Comparison of ENCODE assay signal across 10 cellular contexts in the genomic region with DNA sequence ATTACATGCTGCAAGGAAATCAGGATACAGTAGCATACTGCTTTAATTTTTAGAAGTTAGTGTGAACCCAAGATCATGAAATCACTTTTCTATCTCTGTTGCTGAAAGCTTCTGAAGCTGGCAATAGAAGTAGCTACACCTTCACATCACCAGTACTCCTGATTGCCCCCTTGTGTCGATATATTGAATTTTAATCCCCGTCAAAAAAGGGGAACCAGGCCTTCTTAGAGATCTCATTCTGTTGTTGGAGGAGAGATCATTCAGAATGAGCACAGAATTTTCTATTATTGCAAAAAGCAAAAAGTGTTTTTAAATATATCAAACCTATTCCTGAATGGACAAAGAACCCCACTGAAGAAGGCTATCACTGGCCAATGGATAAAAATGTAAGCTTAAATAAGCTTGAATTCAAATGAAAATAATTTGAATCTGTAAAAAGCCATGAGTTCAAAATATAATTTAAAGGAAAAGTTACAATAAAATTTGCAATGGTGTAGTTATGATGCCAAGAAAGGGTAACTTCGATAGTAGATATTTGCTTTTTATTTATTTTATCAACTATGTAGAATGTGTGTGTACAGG. TPM values are rescaled to one million over a fixed set of nuclear protein-coding genes. Genes with fewer than 3 reads are reported as not detected.
A peak's percentile ranks its signal among the peaks of the same experiment; 100 is the strongest.
DNase-seq lines count a peak whose midpoint lies in the region; ATAC-seq and TF ChIP-seq lines count a peak whose summit lies in the region.
"Had no signal": no experiment of that assay in that cellular context is flagged by ENCODE, and none has a peak within 500 bp of the region (broad histone marks: within the 10 kb centered on the region; RNA-seq: fewer than 3 reads in every experiment).

No MANE protein-coding gene starts in this region.

- H3K36me3 Mint-ChIP-seq in progenitor cell of endocrine pancreas (ENCODE audit: insufficient read depth) = no peaks in the 10 kb centered on the region
- no peaks in the 10 kb centered on the region for H3K36me3 Mint-ChIP-seq in activated naive CD8-positive, alpha-beta T cell treated with anti-CD3 and anti-CD28 coated beads for 36 hours

- no peaks in the 10 kb centered on the region for H3K27me3 Mint-ChIP-seq in progenitor cell of endocrine pancreas
- H3K27me3 Mint-ChIP-seq in activated naive CD8-positive, alpha-beta T cell treated with anti-CD3 and anti-CD28 coated beads for 36 hours = no peaks in the 10 kb centered on the region

- peak; percentile 18 for DNase-seq in AG20443 (ENCODE audit: low spot score)
- DNase-seq in NCI-H2171 treated with DMSO at 0.1 percent for 48 hours (lab: John Stamatoyannopoulos, UW) = peak; percentile 43
- peak; percentile 10 to 11 for DNase-seq in cardiac fibroblast (ENCODE audit: low read depth in 2 of 2)
- no peak for DNase-seq in progenitor cell of endocrine pancreas (ENCODE audit: low spot score, unreplicated experiment)
- DNase-seq in activated naive CD8-positive, alpha-beta T cell treated with anti-CD3 and anti-CD28 coated beads for 36 hours = no peak
- no peak for DNase-seq in T-helper 9 cell

- H3K27ac Mint-ChIP-seq in progenitor cell of endocrine pancreas = no peak overlapping the region
- no peak overlapping the region for H3K27ac Mint-ChIP-seq in activated naive CD8-positive, alpha-beta T cell treated with anti-CD3 and anti-CD28 coated beads for 36 hours

- TF ChIP-seq CTCF in cardiac fibroblast (IDR thresholded peaks at IDR 0.05; ENCODE audit: low read depth, low read length) = peak; percentile 26
- TF ChIP-seq CTCF in progenitor cell of endocrine pancreas (IDR thresholded peaks at IDR 0.05; ENCODE audit: unreplicated experiment) = peak; percentile 64

- H3K4me3 ChIP-seq in cardiac fibroblast (replicated peaks in 1 of 2; ENCODE audit: low read depth in 2 of 2, low read length in 2 of 2) = no peak overlapping the region
- H3K4me3 ChIP-seq: thoracic aorta had no signal

- H3K4me3 Mint-ChIP-seq in progenitor cell of endocrine pancreas (ENCODE audit: low read depth) = no peak overlapping the region
- H3K4me3 Mint-ChIP-seq in activated naive CD8-positive, alpha-beta T cell treated with anti-CD3 and anti-CD28 coated beads for 36 hours = no peak overlapping the region

- no peaks in the 10 kb centered on the region for H3K9me3 Mint-ChIP-seq in progenitor cell of endocrine pancreas (ENCODE audit: low read depth)
- no peaks in the 10 kb centered on the region for H3K9me3 Mint-ChIP-seq in activated naive CD8-positive, alpha-beta T cell treated with anti-CD3 and anti-CD28 coated beads for 36 hours

- peaks cover 4% of the 10 kb centered on the region for H3K4me1 Mint-ChIP-seq in progenitor cell of endocrine pancreas (ENCODE audit: low read depth)
- no peaks in the 10 kb centered on the region for H3K4me1 Mint-ChIP-seq in activated naive CD8-positive, alpha-beta T cell treated with anti-CD3 and anti-CD28 coated beads for 36 hours

- ATAC-seq in GM18520 (IDR thresholded peaks at IDR 0.05; ENCODE audit: unreplicated experiment) (peak; percentile 89), HG02973 (IDR thresholded peaks at IDR 0.05; ENCODE audit: unreplicated experiment) (peak; percentile 95)

RNA-seq across cellular contexts. Expression of a gene that starts 39.7 kb away (rescaled TPM):
- total RNA-seq in progenitor cell of endocrine pancreas = not detected in 2 replicates
- total RNA-seq in activated naive CD8-positive, alpha-beta T cell treated with anti-CD3 and anti-CD28 coated beads for 36 hours = not detected
- total RNA-seq: fibroblast of lung, thoracic aorta had no signal

Comparison
In these comparisons a context has a peak if more than half of its experiments do, and no peak if none do; other contexts are left out.
1. DNase-seq: peak in AG20443 (single experiment), NCI-H2171 treated with DMSO at 0.1 percent for 48 hours (single experiment) and cardiac fibroblast (2 of 2); none in progenitor cell of endocrine pancreas (single experiment), activated naive CD8-positive, alpha-beta T cell treated with anti-CD3 and anti-CD28 coated beads for 36 hours (single experiment) and T-helper 9 cell (single experiment).